ENCODE assay signal across 18 cellular contexts in the genomic region with DNA sequence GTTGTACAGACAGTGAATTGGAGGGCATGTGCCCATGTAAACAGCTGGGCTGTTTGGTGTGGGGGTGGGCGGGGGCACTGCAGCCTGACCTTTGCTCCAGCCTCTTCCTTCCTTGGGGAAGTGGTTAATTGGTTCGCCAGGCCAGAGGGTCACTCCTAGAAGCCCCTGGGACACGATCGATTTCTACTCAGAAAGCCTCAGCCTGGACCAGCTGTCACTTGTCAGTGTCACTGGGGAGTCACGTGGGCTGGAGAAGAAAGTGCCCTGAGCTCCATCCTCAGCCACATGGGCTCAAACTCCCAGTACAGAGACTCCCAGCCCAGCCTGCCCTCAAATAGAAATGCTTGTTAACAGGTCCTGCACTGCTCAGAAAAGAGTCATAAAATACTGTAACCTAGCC.
DNase-seq lines count a peak whose midpoint lies in the region; ATAC-seq, FAIRE-seq and TF ChIP-seq lines count a peak whose summit lies in the region.
"Had no signal": no experiment of that assay in that cellular context is flagged by ENCODE, and none has a peak within 500 bp of the region (broad histone marks: within the 10 kb centered on the region; RNA-seq: fewer than 3 reads in every experiment).

No MANE protein-coding gene starts in this region.

- H3K4me2 ChIP-seq in SK-N-SH (no peak overlapping the region), K562 (ENCODE audit: insufficient read depth, low read length) (no peak overlapping the region)

- TF ChIP-seq CTCF in SK-N-SH (IDR thresholded peaks at IDR 0.05), result no peak
- no peak for TF ChIP-seq CTCF in K562 (IDR thresholded peaks at IDR 0.05 in 2 of 3, conservative IDR thresholded peaks at IDR 0.05 in 1 of 3; ENCODE audit: insufficient read depth in 2 of 3, low read depth in 1 of 3, low read length in 3 of 3)
- no peak for TF ChIP-seq CTCF in nephron progenitor cell (IDR thresholded peaks at IDR 0.05)
- TF ChIP-seq CTCF in breast epithelium (IDR thresholded peaks at IDR 0.05), result no peak

- no peaks in the 10 kb centered on the region for H3K9me3 Mint-ChIP-seq in nephron progenitor cell
- H3K9me3 Mint-ChIP-seq: CD4-positive, alpha-beta memory T cell had no signal

- no TSS peak for BruUV-seq in K562 (replicated peaks; lab: Mats Ljungman, UMichigan)

- DNase-seq in SK-N-SH (peak; percentile 44), NCI-H2171 treated with DMSO at 0.1 percent for 48 hours (lab: John Stamatoyannopoulos, UW) (peak; percentile 72), K562 (ENCODE audit: extremely low read depth in 1 of 4, low spot score in 3 of 4) (no peak), nephron progenitor cell (peak; percentile 30), dermis blood vessel endothelial cell (no peak), breast epithelium (ENCODE audit: low spot score in 2 of 2) (no peak)
- DNase-seq: 8988T; CD4-positive, alpha-beta memory T cell; DMS79; NCI-H1436; NCI-H1930; NCI-H446 treated with DMSO at 0.1 percent for 48 hours; NCI-H748 treated with DMSO at 0.1 percent for 48 hours; SIG-M5 had no signal

- no peak overlapping the region for H2AFZ ChIP-seq in SK-N-SH (ENCODE audit: low read depth)
- H2AFZ ChIP-seq in K562 (ENCODE audit: low read depth, low read length), result no peak overlapping the region

- intact Hi-C loops in K562 (cut with micrococcal nuclease) (no loop called here), breast epithelium (cut with DNase I; ENCODE audit: low total_unique reads) (no loop called here)

- FAIRE-seq in K562 (lab: Jason Lieb, UNC), result no peak
- FAIRE-seq: H54 had no signal

- H3K27me3 Mint-ChIP-seq in nephron progenitor cell (ENCODE audit: low read depth, poor library complexity), result peaks cover 8% of the 10 kb centered on the region

- in situ Hi-C loops in K562 (cut with MboI), result no loop called here

- H3K9ac ChIP-seq in SK-N-SH, result no peak overlapping the region
- H3K9ac ChIP-seq in K562 (ENCODE audit: insufficient read depth in 1 of 2, low read depth in 2 of 2, low read length in 2 of 2), result no peak overlapping the region

- H3K4me1 ChIP-seq in SK-N-SH (ENCODE audit: control insufficient read depth in 1 of 2, insufficient read depth in 2 of 2, low read depth in 1 of 2, low read length in 1 of 2), result no peaks in the 10 kb centered on the region; a peak in 1 of 4 replicates
- no peaks in the 10 kb centered on the region for H3K4me1 ChIP-seq in K562 (replicated peaks in 1 of 2; ENCODE audit: control insufficient read depth in 2 of 2, insufficient read depth in 2 of 2, low read length in 2 of 2)
- no peaks in the 10 kb centered on the region for H3K4me1 ChIP-seq in breast epithelium

- H3K4me3 ChIP-seq in SK-N-SH (ENCODE audit: low read depth in 2 of 2, low read length in 1 of 2) (no peak overlapping the region), K562 (no peak overlapping the region), breast epithelium (no peak overlapping the region)

- POLR2A ChIA-PET in SK-N-SH (lab: Yijun Ruan, JAX), result no interaction called here
- POLR2A ChIA-PET in K562 (lab: Yijun Ruan, JAX), result no interaction called here

- TF ChIP-seq EP300 in SK-N-SH (IDR thresholded peaks at IDR 0.05; ENCODE audit: borderline replicate concordance in 1 of 2, low read depth in 1 of 2, low read length in 1 of 2), result no peak
- no peak for TF ChIP-seq EP300 in K562 (IDR thresholded peaks at IDR 0.05; ENCODE audit: low read length)

- H3K9me3 ChIP-seq in SK-N-SH (no peaks in the 10 kb centered on the region), K562 (replicated peaks; ENCODE audit: control insufficient read depth, insufficient read depth, low read depth, low read length) (no peaks in the 10 kb centered on the region), breast epithelium (no peaks in the 10 kb centered on the region)

- TF ChIP-seq RAD21 in SK-N-SH (IDR thresholded peaks at IDR 0.05; ENCODE audit: low read length) (no peak), K562 (CRISPR knock-in tag; conservative IDR thresholded peaks at IDR 0.05 in 1 of 2, IDR thresholded peaks at IDR 0.05 in 1 of 2) (no peak)

- no peak overlapping the region for H3K27ac ChIP-seq in SK-N-SH (ENCODE audit: low read depth in 2 of 2, low read length in 1 of 2)
- H3K27ac ChIP-seq in K562 (ENCODE audit: extremely low read depth, low read depth, low read length), result no peak overlapping the region
- H3K27ac ChIP-seq in breast epithelium, result no peak overlapping the region

- H3K9me1 ChIP-seq in K562 (ENCODE audit: control insufficient read depth, insufficient read depth, low read length), result no peaks in the 10 kb centered on the region

- H3K27ac Mint-ChIP-seq in nephron progenitor cell, result no peak overlapping the region
- H3K27ac Mint-ChIP-seq: B cell; CD4-positive, alpha-beta memory T cell had no signal

- H3K36me3 Mint-ChIP-seq in nephron progenitor cell (ENCODE audit: low read depth), result no peaks in the 10 kb centered on the region
- H3K36me3 Mint-ChIP-seq: CD4-positive, alpha-beta memory T cell had no signal

- no peaks in the 10 kb centered on the region for H4K20me1 ChIP-seq in SK-N-SH (ENCODE audit: insufficient read depth)
- peaks cover 5% of the 10 kb centered on the region; the same call in 1 of the 2 replicates for H4K20me1 ChIP-seq in K562 (replicated peaks; ENCODE audit: control insufficient read depth, insufficient read depth, low read length)

- H3F3A ChIP-seq in SK-N-SH (replicated peaks; ENCODE audit: insufficient read depth), result no peaks in the 10 kb centered on the region

- H3K4me3 Mint-ChIP-seq in nephron progenitor cell, result no peak overlapping the region
- H3K4me3 Mint-ChIP-seq: B cell; CD4-positive, alpha-beta memory T cell had no signal

- no peaks in the 10 kb centered on the region for H3K9me2 ChIP-seq in SK-N-SH

- ATAC-seq in SK-N-SH treated with all-trans-retinoic acid at 6 μM for 48 hours (no peak), K562 (no peak), HG02763 (IDR thresholded peaks at IDR 0.05; ENCODE audit: unreplicated experiment) (no peak)

- CTCF ChIA-PET in SK-N-SH (lab: Yijun Ruan, JAX) (no interaction called here), K562 (lab: Yijun Ruan, JAX; ENCODE audit: low intra/inter-chr PET ratio) (no interaction called here)

- H3K36me3 ChIP-seq in SK-N-SH (replicated peaks in 1 of 2; ENCODE audit: control insufficient read depth in 1 of 2, insufficient read depth in 2 of 2, low read length in 1 of 2) (no peaks in the 10 kb centered on the region), K562 (ENCODE audit: control insufficient read depth, insufficient read depth, low read length) (no peaks in the 10 kb centered on the region), breast epithelium (no peaks in the 10 kb centered on the region)

- H3K4me1 Mint-ChIP-seq in nephron progenitor cell, result peaks cover 73% of the 10 kb centered on the region
- H3K4me1 Mint-ChIP-seq: B cell; CD4-positive, alpha-beta memory T cell had no signal

- TF ChIP-seq POLR2A in K562 (conservative IDR thresholded peaks at IDR 0.05) (no peak), breast epithelium (IDR thresholded peaks at IDR 0.05) (no peak)

- WGBS in SK-N-SH (ENCODE audit: low lambda C conversion rate), result 15% methylated on average over 4 of the region's 5 CpGs
- 0% methylated on average over 2 of the region's 5 CpGs for WGBS in K562 (ENCODE audit: insufficient coverage, low coverage, missing lambda C conversion rate)

- H3K79me2 ChIP-seq in SK-N-SH (ENCODE audit: insufficient read depth) (no peaks in the 10 kb centered on the region), K562 (ENCODE audit: control insufficient read depth, insufficient read depth, low read length) (no peaks in the 10 kb centered on the region)

- H3K27me3 ChIP-seq in SK-N-SH (ENCODE audit: insufficient read depth), result no peaks in the 10 kb centered on the region
- peaks cover 3 to 5% of the 10 kb centered on the region in 2 experiments; a peak in 2 of 5 replicates for H3K27me3 ChIP-seq in K562 (ENCODE audit: control insufficient read depth in 2 of 2, insufficient read depth in 2 of 2, low read length in 2 of 2)
- H3K27me3 ChIP-seq in breast epithelium, result no peaks in the 10 kb centered on the region

TF ChIP-seq in SK-N-SH, 30 proteins besides CTCF, POLR2A, EP300 and RAD21:
- TF ChIP-seq, protein P1, sequence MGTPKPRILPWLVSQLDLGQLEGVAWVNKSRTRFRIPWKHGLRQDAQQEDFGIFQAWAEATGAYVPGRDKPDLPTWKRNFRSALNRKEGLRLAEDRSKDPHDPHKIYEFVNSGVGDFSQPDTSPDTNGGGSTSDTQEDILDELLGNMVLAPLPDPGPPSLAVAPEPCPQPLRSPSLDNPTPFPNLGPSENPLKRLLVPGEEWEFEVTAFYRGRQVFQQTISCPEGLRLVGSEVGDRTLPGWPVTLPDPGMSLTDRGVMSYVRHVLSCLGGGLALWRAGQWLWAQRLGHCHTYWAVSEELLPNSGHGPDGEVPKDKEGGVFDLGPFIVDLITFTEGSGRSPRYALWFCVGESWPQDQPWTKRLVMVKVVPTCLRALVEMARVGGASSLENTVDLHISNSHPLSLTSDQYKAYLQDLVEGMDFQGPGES (IDR thresholded peaks at IDR 0.05; ENCODE audit: low read depth, low read length), result no peak
- TF ChIP-seq MXI1 (IDR thresholded peaks at IDR 0.05; ENCODE audit: low read depth, low read length), result peak; percentile 20; the same call in 1 of the 2 replicates

TF ChIP-seq in SK-N-SH treated with all-trans-retinoic acid at 6 μM for 48 hours, 23 proteins besides CTCF, POLR2A, EP300 and RAD21 (continues in another document):
- TF ChIP-seq ZC3H10 (CRISPR knock-in tag; IDR thresholded peaks at IDR 0.05) (no peak), ISL1 (CRISPR knock-in tag; IDR thresholded peaks at IDR 0.05) (no peak), OSR1 (CRISPR knock-in tag; IDR thresholded peaks at IDR 0.05) (no peak), ZNF8 (CRISPR knock-in tag; IDR thresholded peaks at IDR 0.05) (no peak)

TF ChIP-seq in K562, 482 proteins besides CTCF, POLR2A, EP300 and RAD21:
- no peak for TF ChIP-seq NFYB (IDR thresholded peaks at IDR 0.05; ENCODE audit: extremely low read depth, insufficient read length)
- TF ChIP-seq, protein P2, sequence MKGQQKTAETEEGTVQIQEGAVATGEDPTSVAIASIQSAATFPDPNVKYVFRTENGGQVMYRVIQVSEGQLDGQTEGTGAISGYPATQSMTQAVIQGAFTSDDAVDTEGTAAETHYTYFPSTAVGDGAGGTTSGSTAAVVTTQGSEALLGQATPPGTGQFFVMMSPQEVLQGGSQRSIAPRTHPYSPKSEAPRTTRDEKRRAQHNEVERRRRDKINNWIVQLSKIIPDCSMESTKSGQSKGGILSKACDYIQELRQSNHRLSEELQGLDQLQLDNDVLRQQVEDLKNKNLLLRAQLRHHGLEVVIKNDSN (CRISPR knock-in tag; IDR thresholded peaks at IDR 0.05), result peak; percentile 37
- TF ChIP-seq, protein P3, sequence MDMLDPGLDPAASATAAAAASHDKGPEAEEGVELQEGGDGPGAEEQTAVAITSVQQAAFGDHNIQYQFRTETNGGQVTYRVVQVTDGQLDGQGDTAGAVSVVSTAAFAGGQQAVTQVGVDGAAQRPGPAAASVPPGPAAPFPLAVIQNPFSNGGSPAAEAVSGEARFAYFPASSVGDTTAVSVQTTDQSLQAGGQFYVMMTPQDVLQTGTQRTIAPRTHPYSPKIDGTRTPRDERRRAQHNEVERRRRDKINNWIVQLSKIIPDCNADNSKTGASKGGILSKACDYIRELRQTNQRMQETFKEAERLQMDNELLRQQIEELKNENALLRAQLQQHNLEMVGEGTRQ (CRISPR knock-in tag; IDR thresholded peaks at IDR 0.05), result peak; percentile 33; the same call in 1 of the 2 replicates
TF ChIP-seq in K562: peak in this region for 2.

Comparison
In these comparisons a context has a peak if more than half of its experiments do, and no peak if none do; other contexts are left out.
1. DNase-seq: peak in SK-N-SH (single experiment), NCI-H2171 treated with DMSO at 0.1 percent for 48 hours (single experiment) and nephron progenitor cell (single experiment); none in K562 (0 of 4), dermis blood vessel endothelial cell (single experiment) and breast epithelium (0 of 2).